Comparison of ENCODE assay signal across 6 cellular contexts in genomic region chr17:39739020-39739884, GRCh38. TPM values are rescaled to one million over a fixed set of nuclear protein-coding genes. Genes with fewer than 3 reads are reported as not detected.
DNase-seq lines count a peak whose midpoint lies in the region; FAIRE-seq and TF ChIP-seq lines count a peak whose summit lies in the region.

No MANE protein-coding gene starts in this region.

- 0 out of 2 replicates have a peak overlapping the region, but pooled peaks have one; percentile 18 for H2BK15ac ChIP-seq in H1 (ENCODE audit: low read length)

- peaks cover 4 to 17% (median 12%) of the 10 kb centered on the region in 4 experiments; a peak in 5 of 8 replicates for H3K36me3 ChIP-seq in H1 (ENCODE audit: control insufficient read depth in 2 of 4, insufficient read depth in 4 of 4, low read length in 3 of 4)
- no peaks in the 10 kb centered on the region for H3K36me3 ChIP-seq in skeletal muscle satellite cell (ENCODE audit: insufficient read depth, low read length)

- WGBS in H1 (ENCODE audit: extremely low coverage in 1 of 2, insufficient coverage in 1 of 2, insufficient read length in 1 of 2, insufficient replicate concordance in 2 of 2, low coverage in 1 of 2, low lambda C conversion rate in 2 of 2, missing lambda C conversion rate in 1 of 2), 2 experiments = 1% methylated on average over 23 of the region's 31 CpGs; no CpG with 5 or more reads in 1 of the 2 experiments

- H3K9me3 ChIP-seq in H1 (ENCODE audit: insufficient read depth in 2 of 2, low read depth in 1 of 2, low read length in 1 of 2) (no peaks in the 10 kb centered on the region), skeletal muscle satellite cell (replicated peaks; ENCODE audit: low read length) (no peaks in the 10 kb centered on the region)

- peak overlapping the region; percentile 89 for H3K27ac ChIP-seq in H1 (ENCODE audit: low read depth, low read length)

- peak overlapping the region; percentile 99 for H2BK5ac ChIP-seq in H1 (ENCODE audit: low read depth, low read length)

- peak; percentile 29 to 34; a peak in 2 of 3 replicates for TF ChIP-seq POLR2A in H1 (IDR thresholded peaks at IDR 0.05; ENCODE audit: control extremely low read depth in 1 of 2, low read depth in 2 of 2, low read length in 2 of 2)

- POLR2A ChIA-PET in H1 (lab: Charles Lee; ENCODE audit: partially characterized antibody) = interaction anchor here (0.7 to 2.3 kb wide), 14 partner anchors 9 to 108 kb away, joined by 3 to 43 read pairs (median 4); partner anchors contain the start of genes MIEN1 and PGAP3

- no peak overlapping the region for H3K4ac ChIP-seq in H1 (replicated peaks; ENCODE audit: insufficient read length, low read depth, low read length)

- TF ChIP-seq EP300 in H1 (IDR thresholded peaks at IDR 0.05; ENCODE audit: borderline replicate concordance in 1 of 2, low read depth in 2 of 2, low read length in 2 of 2) = no peak

- H3K27me3 ChIP-seq in H1 (replicated peaks in 1 of 4; ENCODE audit: control insufficient read depth in 3 of 4, extremely low read depth in 1 of 4, insufficient read depth in 3 of 4, low read length in 3 of 4) = no peaks in the 10 kb centered on the region
- H3K27me3 ChIP-seq in skeletal muscle satellite cell (ENCODE audit: control insufficient read depth, insufficient read depth, low read length) = peaks cover 40% of the 10 kb centered on the region

- peak overlapping the region; percentile 32 for H4K5ac ChIP-seq in H1 (ENCODE audit: insufficient read length, low read depth, low read length)

- peaks cover 25% of the 10 kb centered on the region for H3K4me1 Mint-ChIP-seq in activated CD4-positive, alpha-beta T cell treated with anti-CD3 and anti-CD28 coated beads, Interleukin-2, amount 10 ng/mL, durations not matched to agents 24 days and 14 days
- peaks cover 10% of the 10 kb centered on the region for H3K4me1 Mint-ChIP-seq in T-helper 2 cell treated with Interferon-gamma antibody and Interleukin-4, amounts not matched to agents 5 μg/mL and 100 μg/mL, for 36 hours (ENCODE audit: low read depth)

- H3K4me2 ChIP-seq in H1 (ENCODE audit: insufficient read depth in 1 of 2, low read depth in 2 of 2, low read length in 2 of 2) (peak overlapping the region; percentile 83 to 96), skeletal muscle satellite cell (ENCODE audit: low read length) (peak overlapping the region; percentile 66)

- no peak overlapping the region for H2BK120ac ChIP-seq in H1 (replicated peaks; ENCODE audit: low read depth, low read length)

- no peak overlapping the region for H3K23ac ChIP-seq in H1 (ENCODE audit: insufficient read length)

- H3K36me3 Mint-ChIP-seq in activated CD4-positive, alpha-beta T cell treated with anti-CD3 and anti-CD28 coated beads, Interleukin-2, amount 10 ng/mL, durations not matched to agents 24 days and 14 days (ENCODE audit: low read depth) = no peaks in the 10 kb centered on the region
- no peaks in the 10 kb centered on the region for H3K36me3 Mint-ChIP-seq in T-helper 2 cell treated with Interferon-gamma antibody and Interleukin-4, amounts not matched to agents 5 μg/mL and 100 μg/mL, for 36 hours (ENCODE audit: low read depth)

- H2BK20ac ChIP-seq in H1 (ENCODE audit: low read length) = no peak overlapping the region

- no peak overlapping the region for H3K14ac ChIP-seq in H1 (ENCODE audit: insufficient read length)

- H3K27ac Mint-ChIP-seq in activated CD4-positive, alpha-beta T cell treated with anti-CD3 and anti-CD28 coated beads, Interleukin-2, amount 10 ng/mL, durations not matched to agents 24 days and 14 days = no peak overlapping the region
- no peak overlapping the region for H3K27ac Mint-ChIP-seq in T-helper 2 cell treated with Interferon-gamma antibody and Interleukin-4, amounts not matched to agents 5 μg/mL and 100 μg/mL, for 36 hours

- peaks cover 0 to 16% of the 10 kb centered on the region in 2 experiments; a peak in 2 of 4 replicates for H3K79me2 ChIP-seq in H1 (ENCODE audit: control insufficient read depth in 1 of 2, insufficient read depth in 2 of 2, low read length in 2 of 2)

- peaks cover 18% of the 10 kb centered on the region for H3K27me3 Mint-ChIP-seq in activated CD4-positive, alpha-beta T cell treated with anti-CD3 and anti-CD28 coated beads, Interleukin-2, amount 10 ng/mL, durations not matched to agents 24 days and 14 days
- peaks cover 21% of the 10 kb centered on the region for H3K27me3 Mint-ChIP-seq in T-helper 2 cell treated with Interferon-gamma antibody and Interleukin-4, amounts not matched to agents 5 μg/mL and 100 μg/mL, for 36 hours (ENCODE audit: low read depth)

- H4K20me1 ChIP-seq in H1 (replicated peaks in 1 of 2; ENCODE audit: control insufficient read depth in 1 of 2, insufficient read depth in 2 of 2, low read length in 2 of 2) = no peaks in the 10 kb centered on the region

- peaks cover 23% of the 10 kb centered on the region for H3K23me2 ChIP-seq in H1 (ENCODE audit: low read depth, low read length)

- H3K4me3 ChIP-seq in H1 (ENCODE audit: extremely low read depth in 1 of 4, insufficient read depth in 2 of 4, low read depth in 3 of 4, low read length in 4 of 4) (peak overlapping the region; percentile 54 to 86 (median 82)), skeletal muscle satellite cell (ENCODE audit: low read length) (peak overlapping the region; percentile 51)

- H4K8ac ChIP-seq in H1 (ENCODE audit: extremely low read depth, insufficient read depth, low read length) = peak overlapping the region; percentile 76; the same call in 1 of the 2 replicates

- DNase-seq in activated CD4-positive, alpha-beta T cell treated with anti-CD3 and anti-CD28 coated beads, Interleukin-2, amount 10 ng/mL, durations not matched to agents 24 days and 14 days = no peak
- no peak for DNase-seq in activated CD4-positive, alpha-beta T cell treated with anti-CD3 and anti-CD28 coated beads, Interleukin-2, amount 50 U/mL, for 48 hours
- peak in 1 of 2 experiments; percentile 88 for DNase-seq in H1 (ENCODE audit: low read depth in 1 of 2, low spot score in 2 of 2)
- no peak for DNase-seq in T-helper 2 cell treated with Interferon-gamma antibody and Interleukin-4, amounts not matched to agents 5 μg/mL and 100 μg/mL, for 36 hours (ENCODE audit: low spot score)
- DNase-seq in activated T-cell treated with anti-CD3 and anti-CD28 coated beads, Interleukin-2, amount 50 U/mL, for 1 hour = no peak

- peak overlapping the region; percentile 8 for H4K91ac ChIP-seq in H1 (replicated peaks; ENCODE audit: insufficient read length, low read length)

- intact Hi-C loops in activated CD4-positive, alpha-beta T cell treated with anti-CD3 and anti-CD28 coated beads, Interleukin-2, amount 10 ng/mL, durations not matched to agents 24 days and 14 days (cut with micrococcal nuclease) = no loop called here

- H3K4me1 ChIP-seq in H1 (replicated peaks in 1 of 4; ENCODE audit: control insufficient read depth in 3 of 4, insufficient read depth in 4 of 4, low read length in 3 of 4) = peaks cover 5 to 31% (median 23%) of the 10 kb centered on the region in 4 experiments
- peaks cover 31% of the 10 kb centered on the region for H3K4me1 ChIP-seq in skeletal muscle satellite cell (ENCODE audit: control insufficient read depth, insufficient read depth, low read length)

- no peak for TF ChIP-seq RAD21 in H1 (IDR thresholded peaks at IDR 0.05 in 1 of 2, conservative IDR thresholded peaks at IDR 0.05 in 1 of 2; ENCODE audit: low read depth in 2 of 2, low read length in 2 of 2)

- H3K79me1 ChIP-seq in H1 (ENCODE audit: low read depth, low read length) = peaks cover 9% of the 10 kb centered on the region

- 0 out of 2 replicates have a peak overlapping the region, but pooled peaks have one; percentile 27 for H2AK5ac ChIP-seq in H1 (ENCODE audit: low read depth, low read length)

- no peak for FAIRE-seq in H1 (lab: Jason Lieb, UNC)

- TF ChIP-seq CTCF in H1 (IDR thresholded peaks at IDR 0.05; ENCODE audit: control extremely low read depth in 1 of 3, insufficient read depth in 1 of 3, low read depth in 1 of 3, low read length in 3 of 3) = no peak

- H3K56ac ChIP-seq in H1 (replicated peaks; ENCODE audit: insufficient read length, low read depth, low read length) = no peak overlapping the region

- H3K9ac ChIP-seq in H1 (replicated peaks in 1 of 4; ENCODE audit: extremely low read depth in 1 of 4, low read depth in 3 of 4, low read length in 3 of 4) = peak overlapping the region; percentile 58 to 83 (median 77); a peak in 6 of 7 replicates
- no peak overlapping the region for H3K9ac ChIP-seq in skeletal muscle satellite cell (ENCODE audit: low read depth, low read length)

- H2BK12ac ChIP-seq in H1 (ENCODE audit: low read depth, low read length) = no peak overlapping the region

- CTCF ChIA-PET in H1 (lab: Charles Lee; ENCODE audit: partially characterized antibody) = interaction anchor here (0.6 to 2.3 kb wide), 2 partner anchors 9 to 15 kb away, joined by 3 to 23 read pairs; partner anchors contain the start of gene MIEN1

- H3K4me3 Mint-ChIP-seq in activated CD4-positive, alpha-beta T cell treated with anti-CD3 and anti-CD28 coated beads, Interleukin-2, amount 10 ng/mL, durations not matched to agents 24 days and 14 days = peak overlapping the region; percentile 80
- no peak overlapping the region for H3K4me3 Mint-ChIP-seq in T-helper 2 cell treated with Interferon-gamma antibody and Interleukin-4, amounts not matched to agents 5 μg/mL and 100 μg/mL, for 36 hours

- H2AFZ ChIP-seq in H1 (ENCODE audit: low read length) = no peak overlapping the region

- H3K18ac ChIP-seq in H1 (ENCODE audit: extremely low read depth, low read length) = peak overlapping the region; percentile 89

- H3K9me3 Mint-ChIP-seq in activated CD4-positive, alpha-beta T cell treated with anti-CD3 and anti-CD28 coated beads, Interleukin-2, amount 10 ng/mL, durations not matched to agents 24 days and 14 days = no peaks in the 10 kb centered on the region
- H3K9me3 Mint-ChIP-seq in T-helper 2 cell treated with Interferon-gamma antibody and Interleukin-4, amounts not matched to agents 5 μg/mL and 100 μg/mL, for 36 hours = no peaks in the 10 kb centered on the region

RNA-seq across cellular contexts. Expression of gene GRB7, which starts 1.5 kb away (rescaled TPM):
- total RNA-seq in activated CD4-positive, alpha-beta T cell treated with anti-CD3 and anti-CD28 coated beads, Interleukin-2, amount 10 ng/mL, durations not matched to agents 24 days and 14 days = 0.30 TPM in 1 of 2 replicates, not detected in the other
- total RNA-seq in H1 (2021; fragmentation: NEBNext Ultra II Directional; extraction: Animal tissue kit (Norgen Biotek cat#: 25700)) = 30.9 and 32.2 TPM in 2 replicates
- 41.5 and 61.7 TPM in 2 replicates for polyA plus RNA-seq in H1 (2011; rRNA removed)
- polyA plus RNA-seq in H1 (2011; cell fraction: cytosol; rRNA removed) = 33.0 TPM
- 110 TPM for polyA plus RNA-seq in H1 (2011; cell fraction: nucleus; rRNA removed)
- polyA plus RNA-seq in H1 (2012, experiment 1 of 2) = 31.1 to 38.6 TPM (median 35.7 TPM) in 4 replicates
- polyA plus RNA-seq in H1 (2012, experiment 2 of 2) = 33.5 TPM
- 26.5 TPM for polyA plus RNA-seq in H1 (2013, experiment 1 of 2)
- 24.6 TPM for polyA plus RNA-seq in H1 (2013, experiment 2 of 2)
- polyA minus RNA-seq in H1 (2011; rRNA and poly(A)+ RNA removed) = 25.6 and 31.4 TPM in 2 replicates
- 25.5 TPM for polyA minus RNA-seq in H1 (2011; cell fraction: cytosol; rRNA and poly(A)+ RNA removed)
- 36.4 TPM for polyA minus RNA-seq in H1 (2011; cell fraction: nucleus; rRNA and poly(A)+ RNA removed)
- total RNA-seq in skeletal muscle satellite cell (2012; rRNA removed) = 0.22 TPM in 1 of 2 replicates, not detected in the other

RNA-seq across cellular contexts. Expression of gene MIEN1, which starts 8.9 kb away (rescaled TPM):
- total RNA-seq in activated CD4-positive, alpha-beta T cell treated with anti-CD3 and anti-CD28 coated beads, Interleukin-2, amount 10 ng/mL, durations not matched to agents 24 days and 14 days = 29.8 and 33.4 TPM in 2 replicates
- total RNA-seq in H1 (2021; fragmentation: NEBNext Ultra II Directional; extraction: Animal tissue kit (Norgen Biotek cat#: 25700)) = 29.6 and 30.0 TPM in 2 replicates
- polyA plus RNA-seq in H1 (2011; rRNA removed) = 54.9 and 57.9 TPM in 2 replicates
- 54.6 TPM for polyA plus RNA-seq in H1 (2011; cell fraction: cytosol; rRNA removed)
- polyA plus RNA-seq in H1 (2011; cell fraction: nucleus; rRNA removed) = 42.7 TPM
- 37.9 to 58.0 TPM (median 50.9 TPM) in 4 replicates for polyA plus RNA-seq in H1 (2012, experiment 1 of 2)
- polyA plus RNA-seq in H1 (2012, experiment 2 of 2) = 59.0 TPM
- 49.1 TPM for polyA plus RNA-seq in H1 (2013, experiment 1 of 2)
- 49.1 TPM for polyA plus RNA-seq in H1 (2013, experiment 2 of 2)
- 20.0 and 21.9 TPM in 2 replicates for polyA minus RNA-seq in H1 (2011; rRNA and poly(A)+ RNA removed)
- polyA minus RNA-seq in H1 (2011; cell fraction: cytosol; rRNA and poly(A)+ RNA removed) = 19.7 TPM
- 24.2 TPM for polyA minus RNA-seq in H1 (2011; cell fraction: nucleus; rRNA and poly(A)+ RNA removed)
- total RNA-seq in skeletal muscle satellite cell (2012; rRNA removed) = 18.3 and 23.2 TPM in 2 replicates

RNA-seq across cellular contexts. Expression of gene ERBB2, which starts 39.4 kb away (rescaled TPM):
- total RNA-seq in activated CD4-positive, alpha-beta T cell treated with anti-CD3 and anti-CD28 coated beads, Interleukin-2, amount 10 ng/mL, durations not matched to agents 24 days and 14 days = 3.1 and 4.3 TPM in 2 replicates
- 394 and 403 TPM in 2 replicates for total RNA-seq in H1 (2021; fragmentation: NEBNext Ultra II Directional; extraction: Animal tissue kit (Norgen Biotek cat#: 25700))
- polyA plus RNA-seq in H1 (2011; rRNA removed) = 183 and 278 TPM in 2 replicates
- polyA plus RNA-seq in H1 (2011; cell fraction: cytosol; rRNA removed) = 174 TPM
- polyA plus RNA-seq in H1 (2011; cell fraction: nucleus; rRNA removed) = 329 TPM
- 181 to 248 TPM (median 223 TPM) in 4 replicates for polyA plus RNA-seq in H1 (2012, experiment 1 of 2)
- polyA plus RNA-seq in H1 (2012, experiment 2 of 2) = 260 TPM
- polyA plus RNA-seq in H1 (2013, experiment 1 of 2) = 199 TPM
- 211 TPM for polyA plus RNA-seq in H1 (2013, experiment 2 of 2)
- polyA minus RNA-seq in H1 (2011; rRNA and poly(A)+ RNA removed) = 255 and 261 TPM in 2 replicates
- 264 TPM for polyA minus RNA-seq in H1 (2011; cell fraction: cytosol; rRNA and poly(A)+ RNA removed)
- 204 TPM for polyA minus RNA-seq in H1 (2011; cell fraction: nucleus; rRNA and poly(A)+ RNA removed)
- total RNA-seq in skeletal muscle satellite cell (2012; rRNA removed) = 23.6 and 27.5 TPM in 2 replicates

RNA-seq across cellular contexts. Expression of gene PGAP3, which starts 51.4 kb away (rescaled TPM):
- total RNA-seq in activated CD4-positive, alpha-beta T cell treated with anti-CD3 and anti-CD28 coated beads, Interleukin-2, amount 10 ng/mL, durations not matched to agents 24 days and 14 days = 12.5 and 13.5 TPM in 2 replicates
- total RNA-seq in H1 (2021; fragmentation: NEBNext Ultra II Directional; extraction: Animal tissue kit (Norgen Biotek cat#: 25700)) = 18.5 and 21.0 TPM in 2 replicates
- 30.7 and 32.2 TPM in 2 replicates for polyA plus RNA-seq in H1 (2011; rRNA removed)
- polyA plus RNA-seq in H1 (2011; cell fraction: cytosol; rRNA removed) = 26.7 TPM
- 97.3 TPM for polyA plus RNA-seq in H1 (2011; cell fraction: nucleus; rRNA removed)
- 16.4 to 26.1 TPM (median 23.6 TPM) in 4 replicates for polyA plus RNA-seq in H1 (2012, experiment 1 of 2)
- 17.3 TPM for polyA plus RNA-seq in H1 (2012, experiment 2 of 2)
- polyA plus RNA-seq in H1 (2013, experiment 1 of 2) = 16.2 TPM
- polyA plus RNA-seq in H1 (2013, experiment 2 of 2) = 14.6 TPM
- 28.0 and 33.0 TPM in 2 replicates for polyA minus RNA-seq in H1 (2011; rRNA and poly(A)+ RNA removed)
- polyA minus RNA-seq in H1 (2011; cell fraction: cytosol; rRNA and poly(A)+ RNA removed) = 11.7 TPM
- 13.7 TPM for polyA minus RNA-seq in H1 (2011; cell fraction: nucleus; rRNA and poly(A)+ RNA removed)
- 5.6 and 7.0 TPM in 2 replicates for total RNA-seq in skeletal muscle satellite cell (2012; rRNA removed)

Comparison
In these comparisons a context has a peak if more than half of its experiments do, and no peak if none do; other contexts are left out.
1. RNA of gene GRB7, which starts 1.5 kb away (total RNA-seq): 30.9 to 32.2 TPM in H1; 0.30 TPM in activated CD4-positive, alpha-beta T cell treated with anti-CD3 and anti-CD28 coated beads, Interleukin-2, amount 10 ng/mL, durations not matched to agents 24 days and 14 days; every median in the first group is over 10 times any median in the second.
2. RNA of gene ERBB2, which starts 39.4 kb away (total RNA-seq): 394 to 403 TPM in H1; 3.1 to 4.3 TPM in activated CD4-positive, alpha-beta T cell treated with anti-CD3 and anti-CD28 coated beads, Interleukin-2, amount 10 ng/mL, durations not matched to agents 24 days and 14 days; every median in the first group is over 10 times any median in the second.